12 cellular contexts compared by ENCODE assay signal in genomic region chr14:103541494-103541943, GRCh38. TPM values are rescaled to one million over a fixed set of nuclear protein-coding genes. Genes with fewer than 3 reads are reported as not detected.
A peak's percentile ranks its signal among the peaks of the same experiment; 100 is the strongest.
DNase-seq lines count a peak whose midpoint lies in the region; ATAC-seq, FAIRE-seq and TF ChIP-seq lines count a peak whose summit lies in the region.
"Had no signal": no experiment of that assay in that cellular context is flagged by ENCODE, and none has a peak within 500 bp of the region (broad histone marks: within the 10 kb centered on the region; RNA-seq: fewer than 3 reads in every experiment).

No MANE protein-coding gene starts in this region.

- H3K27me3 Mint-ChIP-seq in CD14-positive monocyte (ENCODE audit: low read depth in 3 of 3): peaks cover 6 to 41% (median 9%) of the 10 kb centered on the region in 3 donors

- H3K4me1 Mint-ChIP-seq in CD14-positive monocyte: no peaks in the 10 kb centered on the region

- H3K4me1 ChIP-seq in right cardiac atrium (ENCODE audit: control insufficient read depth, insufficient read depth, low read length): no peaks in the 10 kb centered on the region
- peaks cover 71% of the 10 kb centered on the region for H3K4me1 ChIP-seq in skeletal muscle satellite cell (ENCODE audit: control insufficient read depth, insufficient read depth, low read length)

- 71% methylated on average over 13 of the region's 13 CpGs for WGBS in right cardiac atrium

- no peak for ATAC-seq in right cardiac atrium
- no peak for ATAC-seq in HG02884 (IDR thresholded peaks at IDR 0.05; ENCODE audit: unreplicated experiment)

- intact Hi-C loops in right cardiac atrium (cut with DNase I) (no loop called here), CD14-positive monocyte (cut with micrococcal nuclease) (no loop called here)

- DNase-seq in GM12892 (ENCODE audit: insufficient read length): peak; percentile 25
- DNase-seq in astrocyte of the hippocampus (ENCODE audit: low read depth, low spot score): peak; percentile 20
- DNase-seq in right cardiac atrium: peak; percentile 19 to 62 (median 53)
- no peak for DNase-seq in NCI-H748 (lab: John Stamatoyannopoulos, UW; ENCODE audit: unreplicated experiment)
- no peak for DNase-seq in CD14-positive monocyte (ENCODE audit: low spot score)
- DNase-seq in mucosa of gallbladder (ENCODE audit: low spot score): no peak
- DNase-seq: AML-193, amniotic stem cell, NCI-H2029 treated with DMSO at 0.1 percent for 48 hours, T-helper 9 cell had no signal

- H3K27ac Mint-ChIP-seq in CD14-positive monocyte: no peak overlapping the region

- H3K27me3 ChIP-seq in right cardiac atrium (ENCODE audit: control insufficient read depth, insufficient read depth) (no peaks in the 10 kb centered on the region), skeletal muscle satellite cell (ENCODE audit: control insufficient read depth, insufficient read depth, low read length) (no peaks in the 10 kb centered on the region)

- H3K27ac ChIP-seq in right cardiac atrium (ENCODE audit: low read length): peak overlapping the region; percentile 6

- FAIRE-seq in GM12892 (lab: Jason Lieb, UNC): no peak

- H3K36me3 Mint-ChIP-seq in CD14-positive monocyte: peaks cover 0 to 2% of the 10 kb centered on the region in 2 donors

- no peak overlapping the region for H3K4me2 ChIP-seq in skeletal muscle satellite cell (ENCODE audit: low read length)

- no peak for TF ChIP-seq CTCF in CD14-positive monocyte (IDR thresholded peaks at IDR 0.05)

- no peak for TF ChIP-seq POLR2A in GM12892 (IDR thresholded peaks at IDR 0.05; ENCODE audit: low read depth, low read length)

- no peak overlapping the region for H3K4me3 Mint-ChIP-seq in CD14-positive monocyte

- no peaks in the 10 kb centered on the region for H3K36me3 ChIP-seq in skeletal muscle satellite cell (ENCODE audit: insufficient read depth, low read length)

- peak overlapping the region; percentile 20 for H3K9ac ChIP-seq in skeletal muscle satellite cell (ENCODE audit: low read depth, low read length)

- no peak overlapping the region for H3K4me3 ChIP-seq in right cardiac atrium (ENCODE audit: low read length)
- H3K4me3 ChIP-seq in skeletal muscle satellite cell (ENCODE audit: low read length): no peak overlapping the region

- no peaks in the 10 kb centered on the region for H3K9me3 Mint-ChIP-seq in CD14-positive monocyte

- H3K9me3 ChIP-seq in right cardiac atrium (ENCODE audit: control insufficient read depth, low read length) (no peaks in the 10 kb centered on the region), skeletal muscle satellite cell (replicated peaks; ENCODE audit: low read length) (no peaks in the 10 kb centered on the region)

RNA-seq across cellular contexts. Expression of gene TRMT61A, which starts 12.5 kb away (rescaled TPM):
- 2.5 TPM for polyA plus RNA-seq in GM12892 (2012; ENCODE audit: missing spikeins)
- 1 to 10 TPM; 4.8 to 6.9 (median 6.5) TPM for total RNA-seq in right cardiac atrium
- 6.2 TPM for polyA plus RNA-seq in right cardiac atrium
- 14.9 and 17.0 TPM in 2 replicates for total RNA-seq in skeletal muscle satellite cell (2012; rRNA removed)
- polyA plus RNA-seq in CD14-positive monocyte: 1 to 10 TPM; 2.7 to 3.4 TPM
- 13.5 TPM for total RNA-seq in mucosa of gallbladder

RNA-seq across cellular contexts. Expression of gene CKB, which starts 18.9 kb away (rescaled TPM):
- 15.3 TPM for polyA plus RNA-seq in GM12892 (2012; ENCODE audit: missing spikeins)
- total RNA-seq in right cardiac atrium (100 to 1,000 TPM; 478 to 697 (median 542) TPM), mucosa of gallbladder (424 TPM)
- polyA plus RNA-seq in right cardiac atrium (843 TPM), CD14-positive monocyte (1 to 10 TPM in 1 of 2 donors, under 1 TPM in 1; 0.76 to 2.7 TPM)
- 22.1 and 70.3 TPM in 2 replicates for total RNA-seq in skeletal muscle satellite cell (2012; rRNA removed)

RNA-seq across cellular contexts. Expression of gene BAG5, which starts 20.9 kb away (rescaled TPM):
- 12.4 TPM for polyA plus RNA-seq in GM12892 (2012; ENCODE audit: missing spikeins)
- total RNA-seq in right cardiac atrium (10 to 100 TPM; 18.9 to 23.6 (median 19.5) TPM), mucosa of gallbladder (24.2 TPM)
- polyA plus RNA-seq in right cardiac atrium (7.7 TPM), CD14-positive monocyte (10 to 100 TPM; 30.1 to 33.1 TPM)
- 24.0 and 28.1 TPM in 2 replicates for total RNA-seq in skeletal muscle satellite cell (2012; rRNA removed)

RNA-seq across cellular contexts. Expression of gene COA8, which starts 21.2 kb away (rescaled TPM):
- 30.8 TPM for polyA plus RNA-seq in GM12892 (2012; ENCODE audit: missing spikeins)
- total RNA-seq in right cardiac atrium (10 to 100 TPM; 33.8 to 43.5 (median 41.7) TPM), mucosa of gallbladder (33.7 TPM)
- polyA plus RNA-seq in right cardiac atrium (60.8 TPM), CD14-positive monocyte (10 to 100 TPM; 52.3 to 58.1 TPM)
- 17.0 and 17.2 TPM in 2 replicates for total RNA-seq in skeletal muscle satellite cell (2012; rRNA removed)

Comparison
In these comparisons a context has a peak if more than half of its experiments do, and no peak if none do; other contexts are left out.
1. DNase-seq: peak in GM12892 (single experiment), astrocyte of the hippocampus (single experiment) and right cardiac atrium (3 of 3); none in NCI-H748 (single experiment), CD14-positive monocyte (single experiment) and mucosa of gallbladder (single experiment).